Comparison of ENCODE assay signal across 11 cellular contexts in genomic region chr2:181183878-181184553, GRCh38.
DNase-seq lines count a peak whose midpoint lies in the region; ATAC-seq and TF ChIP-seq lines count a peak whose summit lies in the region.
"Had no signal": no experiment of that assay in that cellular context is flagged by ENCODE, and none has a peak within 500 bp of the region (broad histone marks: within the 10 kb centered on the region; RNA-seq: fewer than 3 reads in every experiment).

No MANE protein-coding gene starts in this region.

- H3K27me3 Mint-ChIP-seq in stimulated activated naive B cell treated with anti-CD40 and anti-IgM and Interleukin-4, amounts not matched to agents 10 μg/mL and 1 μg/mL and 100 μg/mL, for 72 hours, result no peaks in the 10 kb centered on the region
- H3K27me3 Mint-ChIP-seq: activated naive CD4-positive, alpha-beta T cell treated with anti-CD3 and anti-CD28 coated beads, Interleukin-2, amount 50 U/mL, for 24 hours had no signal

- H3K4me3 Mint-ChIP-seq in stimulated activated naive B cell treated with anti-CD40 and anti-IgM and Interleukin-4, amounts not matched to agents 10 μg/mL and 1 μg/mL and 100 μg/mL, for 72 hours, result peak overlapping the region in 1 of 2 donors; percentile 2
- H3K4me3 Mint-ChIP-seq: activated naive CD4-positive, alpha-beta T cell treated with anti-CD3 and anti-CD28 coated beads, Interleukin-2, amount 50 U/mL, for 24 hours had no signal

- ATAC-seq in HG02938 (IDR thresholded peaks at IDR 0.05; ENCODE audit: unreplicated experiment), result peak; percentile 99
- peak; percentile 99 for ATAC-seq in stimulated activated naive B cell treated with anti-CD40 and anti-IgM and Interleukin-4, amounts not matched to agents 10 μg/mL and 1 μg/mL and 100 μg/mL, for 72 hours (replicated peaks)
- ATAC-seq: pancreas had no signal

- no peaks in the 10 kb centered on the region for H3K9me3 ChIP-seq in suprapubic skin
- H3K9me3 ChIP-seq: pancreas had no signal

- TF ChIP-seq CTCF in suprapubic skin (IDR thresholded peaks at IDR 0.05), result no peak

- H3K27me3 ChIP-seq in suprapubic skin, result no peaks in the 10 kb centered on the region
- H3K27me3 ChIP-seq: pancreas had no signal

- no peak for TF ChIP-seq POLR2A in suprapubic skin (IDR thresholded peaks at IDR 0.05)

- TF ChIP-seq EP300 in suprapubic skin (IDR thresholded peaks at IDR 0.05), result no peak

- peaks cover 17 to 32% of the 10 kb centered on the region in 2 donors for H3K4me1 Mint-ChIP-seq in stimulated activated naive B cell treated with anti-CD40 and anti-IgM and Interleukin-4, amounts not matched to agents 10 μg/mL and 1 μg/mL and 100 μg/mL, for 72 hours

- peaks cover 2 to 4% of the 10 kb centered on the region in 2 donors for H3K9me3 Mint-ChIP-seq in stimulated activated naive B cell treated with anti-CD40 and anti-IgM and Interleukin-4, amounts not matched to agents 10 μg/mL and 1 μg/mL and 100 μg/mL, for 72 hours
- H3K9me3 Mint-ChIP-seq: activated naive CD4-positive, alpha-beta T cell treated with anti-CD3 and anti-CD28 coated beads, Interleukin-2, amount 50 U/mL, for 24 hours had no signal

- DNase-seq in NCI-H748 (lab: John Stamatoyannopoulos, UW; ENCODE audit: unreplicated experiment) (peak; percentile 50), NCI-H748 treated with DMSO at 0.1 percent for 48 hours (lab: John Stamatoyannopoulos, UW) (no peak), NCI-H82 (lab: John Stamatoyannopoulos, UW) (peak; percentile 96), NCI-H128 (lab: John Stamatoyannopoulos, UW; ENCODE audit: unreplicated experiment) (no peak), suprapubic skin (ENCODE audit: low spot score in 2 of 2) (no peak), Kasumi-1 (lab: John Stamatoyannopoulos, UW) (no peak)
- DNase-seq in stimulated activated naive B cell treated with anti-CD40 and anti-IgM and Interleukin-4, amounts not matched to agents 10 μg/mL and 1 μg/mL and 100 μg/mL, for 72 hours, result no peak
- DNase-seq: pancreas, SHP77 treated with DMSO at 0.1 percent for 48 hours had no signal

- no peak overlapping the region for H3K27ac Mint-ChIP-seq in stimulated activated naive B cell treated with anti-CD40 and anti-IgM and Interleukin-4, amounts not matched to agents 10 μg/mL and 1 μg/mL and 100 μg/mL, for 72 hours
- H3K27ac Mint-ChIP-seq: activated naive CD4-positive, alpha-beta T cell treated with anti-CD3 and anti-CD28 coated beads, Interleukin-2, amount 50 U/mL, for 24 hours had no signal

- H3K27ac ChIP-seq in suprapubic skin, result no peak overlapping the region
- H3K27ac ChIP-seq: pancreas had no signal

- 72% methylated on average over 4 of the region's 4 CpGs for WGBS in suprapubic skin

- H3K36me3 Mint-ChIP-seq in stimulated activated naive B cell treated with anti-CD40 and anti-IgM and Interleukin-4, amounts not matched to agents 10 μg/mL and 1 μg/mL and 100 μg/mL, for 72 hours, result peaks cover 0 to 1% of the 10 kb centered on the region in 2 donors

- no peak overlapping the region for H3K4me3 ChIP-seq in suprapubic skin
- H3K4me3 ChIP-seq: pancreas had no signal

- no peaks in the 10 kb centered on the region for H3K36me3 ChIP-seq in suprapubic skin
- H3K36me3 ChIP-seq: pancreas had no signal

- H3K4me1 ChIP-seq in suprapubic skin, result no peaks in the 10 kb centered on the region
- H3K4me1 ChIP-seq: pancreas had no signal

Comparison
In these comparisons a context has a peak if more than half of its experiments do, and no peak if none do; other contexts are left out.
1. DNase-seq: peak in NCI-H748 (single experiment) and NCI-H82 (single experiment); none in NCI-H748 treated with DMSO at 0.1 percent for 48 hours (single experiment), stimulated activated naive B cell treated with anti-CD40 and anti-IgM and Interleukin-4, amounts not matched to agents 10 μg/mL and 1 μg/mL and 100 μg/mL, for 72 hours (single experiment), NCI-H128 (single experiment), suprapubic skin (0 of 2) and Kasumi-1 (0 of 2).